In the genomic region with DNA sequence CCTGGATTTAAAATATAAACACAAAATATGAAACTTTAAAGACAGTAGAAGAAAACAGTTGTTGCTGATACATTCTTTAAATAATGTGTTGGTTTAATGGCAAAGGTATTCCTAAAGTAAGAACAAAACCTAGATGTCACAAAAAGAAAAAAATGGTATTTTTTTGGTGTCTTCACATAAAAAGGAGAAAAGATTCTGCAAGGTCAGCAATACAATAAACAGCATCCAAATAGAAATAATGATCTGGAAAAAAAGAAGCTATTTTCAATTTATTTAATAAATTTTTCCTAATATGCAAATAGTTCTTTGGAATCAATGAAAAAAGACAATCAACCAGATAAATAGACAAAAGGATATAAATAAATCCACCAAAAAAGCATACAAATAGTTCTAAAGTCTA, we compare ENCODE assay signal across 21 cellular contexts. TPM values are rescaled to one million over a fixed set of nuclear protein-coding genes. Genes with fewer than 3 reads are reported as not detected.
DNase-seq lines count a peak whose midpoint lies in the region; ATAC-seq, FAIRE-seq and TF ChIP-seq lines count a peak whose summit lies in the region.
"Had no signal": no experiment of that assay in that cellular context is flagged by ENCODE, and none has a peak within 500 bp of the region (broad histone marks: within the 10 kb centered on the region; RNA-seq: fewer than 3 reads in every experiment).

No MANE protein-coding gene starts in this region.

- no peak overlapping the region for H2BK5ac ChIP-seq in IMR-90 (ENCODE audit: low read depth, low read length, poor library complexity, severe bottlenecking)

- no peak overlapping the region for H3K4me3 ChIP-seq in A549
- no peak overlapping the region for H3K4me3 ChIP-seq in IMR-90 (ENCODE audit: insufficient read depth, low read depth, low read length)
- no peak overlapping the region for H3K4me3 ChIP-seq in SJCRH30
- H3K4me3 ChIP-seq: GM23248 had no signal

- H3K4me2 ChIP-seq in A549: no peak overlapping the region
- H3K4me2 ChIP-seq in IMR-90 (ENCODE audit: low read depth, low read length): no peak overlapping the region

- FAIRE-seq in A549 (lab: Jason Lieb, UNC): no peak
- peak; percentile 26 for FAIRE-seq in endometrium (lab: Jason Lieb, UNC)
- FAIRE-seq: G401.6, GM12892, GM19239 had no signal

- H4K91ac ChIP-seq in IMR-90 (ENCODE audit: insufficient read depth, low read depth, low read length): no peak overlapping the region

- H4K20me1 ChIP-seq in IMR-90 (ENCODE audit: insufficient read depth, low read length): no peaks in the 10 kb centered on the region

- in situ Hi-C loops in IMR-90 (cut with MboI; ENCODE audit: low sequenced_read_pairs): loop anchor here (10.0 kb wide), 1 partner anchor 204 kb away; no protein-coding TSS in a partner anchor

- no peak overlapping the region for H2AK9ac ChIP-seq in IMR-90 (replicated peaks; ENCODE audit: low read depth, low read length, poor library complexity)

- ATAC-seq in A549 (no peak), IMR-90 (ENCODE audit: low read depth) (no peak)

- H2BK120ac ChIP-seq in IMR-90 (ENCODE audit: low read depth, low read length): no peak overlapping the region

- no peak overlapping the region for H2AK5ac ChIP-seq in IMR-90 (ENCODE audit: low read depth, low read length)

- H4K8ac ChIP-seq in IMR-90 (ENCODE audit: low read depth in 2 of 2, low read length in 2 of 2): no peak overlapping the region

- no peak overlapping the region for H3K27ac ChIP-seq in A549
- H3K27ac ChIP-seq in IMR-90 (ENCODE audit: insufficient read depth, low read length): no peak overlapping the region
- H3K27ac ChIP-seq in SJCRH30: peak overlapping the region; percentile 87; the same call in 1 of the 2 replicates
- H3K27ac ChIP-seq: GM23248 had no signal

- TF ChIP-seq CTCF in A549 (IDR thresholded peaks at IDR 0.05): no peak
- TF ChIP-seq CTCF in IMR-90 (conservative IDR thresholded peaks at IDR 0.05; ENCODE audit: low read depth, low read length): no peak
- TF ChIP-seq CTCF in HFFc6 (IDR thresholded peaks at IDR 0.05): no peak

- no peak overlapping the region for H3K27ac Mint-ChIP-seq in HFFc6
- H3K27ac Mint-ChIP-seq: CD4-positive, alpha-beta memory T cell; H9 had no signal

- H3K14ac ChIP-seq in IMR-90 (replicated peaks; ENCODE audit: low read depth, low read length): no peak overlapping the region

- TF ChIP-seq RAD21 in A549 (conservative IDR thresholded peaks at IDR 0.05 in 1 of 2, IDR thresholded peaks at IDR 0.05 in 1 of 2): no peak
- TF ChIP-seq RAD21 in IMR-90 (IDR thresholded peaks at IDR 0.05; ENCODE audit: low read length): no peak

- no peak overlapping the region for H2BK20ac ChIP-seq in IMR-90 (ENCODE audit: low read depth, low read length)

- no peaks in the 10 kb centered on the region for H3K9me1 ChIP-seq in IMR-90 (ENCODE audit: insufficient read depth, low read length)

- H3K9me3 Mint-ChIP-seq in HFFc6: no peaks in the 10 kb centered on the region

- no peaks in the 10 kb centered on the region for H3K79me1 ChIP-seq in IMR-90 (ENCODE audit: low read depth in 1 of 2, low read length in 2 of 2)

- H2BK15ac ChIP-seq in IMR-90 (ENCODE audit: low read depth, low read length): no peak overlapping the region

- H3K4me1 ChIP-seq in A549: peaks cover 15% of the 10 kb centered on the region
- H3K4me1 ChIP-seq in IMR-90 (ENCODE audit: control insufficient read depth, insufficient read depth, low read length): no peaks in the 10 kb centered on the region
- peaks cover 16% of the 10 kb centered on the region for H3K4me1 ChIP-seq in SJCRH30

- no peak for TF ChIP-seq POLR2A in A549 (IDR thresholded peaks at IDR 0.05; ENCODE audit: low read length)
- TF ChIP-seq POLR2A in IMR-90 (IDR thresholded peaks at IDR 0.05; ENCODE audit: low read depth, low read length): no peak

- TF ChIP-seq EP300 in A549 (IDR thresholded peaks at IDR 0.05): no peak

- no peak overlapping the region for H3K56ac ChIP-seq in IMR-90 (ENCODE audit: extremely low read depth, insufficient read depth, low read length)

- POLR2A ChIA-PET in A549 (lab: Yijun Ruan, JAX) (no interaction called here), IMR-90 (lab: Charles Lee; ENCODE audit: unreplicated experiment) (no interaction called here)

- no peak overlapping the region for H2AFZ ChIP-seq in IMR-90 (replicated peaks; ENCODE audit: low read length, poor library complexity)
- H2AFZ ChIP-seq: GM23248 had no signal

- H3K23ac ChIP-seq in IMR-90 (ENCODE audit: low read depth, low read length): no peak overlapping the region

- DNase-seq in A549 (ENCODE audit: low read depth in 1 of 2, low spot score in 1 of 2) (no peak), IMR-90 (no peak), SJCRH30 (no peak), HFFc6 (no peak), kidney tubule cell (ENCODE audit: low spot score) (no peak), NCI-H1417 (lab: John Stamatoyannopoulos, UW) (no peak)
- DNase-seq: 8988T; C1 segment of cervical spinal cord; Calu3; CD4-positive, alpha-beta memory T cell; COR-L47; DMS153; DND-41; GM23248; H9 had no signal

- dilution Hi-C loops in IMR-90 (cut with HindIII; ENCODE audit: low sequenced_read_pairs, unreplicated experiment): no loop called here

- H3K27me3 Mint-ChIP-seq in HFFc6 (ENCODE audit: insufficient read depth): peaks cover 6% of the 10 kb centered on the region; the same call in 1 of the 2 replicates

- no peak overlapping the region for H4K5ac ChIP-seq in IMR-90 (ENCODE audit: low read depth, low read length)

- H3K36me3 ChIP-seq in IMR-90 (ENCODE audit: control insufficient read depth, insufficient read depth, low read length) (no peaks in the 10 kb centered on the region), SJCRH30 (no peaks in the 10 kb centered on the region)

- H3K27me3 ChIP-seq in IMR-90 (ENCODE audit: control insufficient read depth, insufficient read depth, low read length) (no peaks in the 10 kb centered on the region), SJCRH30 (no peaks in the 10 kb centered on the region)

- intact Hi-C loops in IMR-90 (cut with micrococcal nuclease): no loop called here

- no TSS peak for BruUV-seq in IMR-90 (replicated peaks; lab: Mats Ljungman, UMichigan)

- H3K4me1 Mint-ChIP-seq in HFFc6 (ENCODE audit: low read depth): peaks cover 20% of the 10 kb centered on the region

- H3K9me3 ChIP-seq in A549: 0 out of 3 replicates have a peak, but pooled peaks cover 3% of the 10 kb centered on the region
- H3K9me3 ChIP-seq in IMR-90 (ENCODE audit: control insufficient read depth, insufficient read depth, low read length): no peaks in the 10 kb centered on the region
- H3K9me3 ChIP-seq in SJCRH30 (replicated peaks): no peaks in the 10 kb centered on the region

- no peak overlapping the region for H3K4me3 Mint-ChIP-seq in HFFc6
- H3K4me3 Mint-ChIP-seq: CD4-positive, alpha-beta memory T cell; H9 had no signal

- no peak overlapping the region for H3K4ac ChIP-seq in IMR-90 (ENCODE audit: low read depth, low read length)

- no peak overlapping the region for H3K18ac ChIP-seq in IMR-90 (ENCODE audit: low read depth, low read length)

- no peak overlapping the region for H3K9ac ChIP-seq in IMR-90 (ENCODE audit: low read depth, low read length)
- H3K9ac ChIP-seq: GM23248 had no signal

- no peaks in the 10 kb centered on the region for H3K36me3 Mint-ChIP-seq in HFFc6 (ENCODE audit: low read depth)
- H3K36me3 Mint-ChIP-seq: CD4-positive, alpha-beta memory T cell had no signal

- CTCF ChIA-PET in A549 (lab: Yijun Ruan, JAX): interaction anchor here (0.7 to 3.8 kb wide), 9 partner anchors 25 to 1181 kb away, joined by 3 to 37 read pairs (median 3); no protein-coding TSS in a partner anchor
- CTCF ChIA-PET in IMR-90 (lab: Yijun Ruan, JAX): interaction anchor here (2.9 kb wide), 1 partner anchor 200 kb away, joined by 11 read pairs; no protein-coding TSS in a partner anchor

TF ChIP-seq in IMR-90, 13 proteins besides CTCF, POLR2A, EP300 and RAD21:
- no peak for TF ChIP-seq BHLHE40 (IDR thresholded peaks at IDR 0.05; ENCODE audit: low read depth, low read length)
- TF ChIP-seq MAFK (IDR thresholded peaks at IDR 0.05; ENCODE audit: low read depth, low read length): peak; percentile 96

RNA-seq across cellular contexts. Expression of a gene that starts 6.5 kb away (rescaled TPM):
- polyA plus RNA-seq in A549 (2011; rRNA removed) (0.01 TPM in 1 of 2 replicates, not detected in the other), A549 (2017; fragmentation: RNase III; extraction: RNeasy Plus Mini Kit Qiagen cat#74134 plus additional on column Dnase treatment) (not detected in 3 replicates), IMR-90 (2012; rRNA removed) (not detected in 2 replicates)
- not detected in 2 replicates for polyA plus RNA-seq in A549 (2012; cell fraction: cytosol; rRNA removed)
- polyA plus RNA-seq in A549 (2012; cell fraction: nucleus; rRNA removed): not detected in 2 replicates
- polyA minus RNA-seq in A549 (2011; rRNA and poly(A)+ RNA removed): not detected in 2 replicates
- not detected in 2 replicates for total RNA-seq in IMR-90 (2012; rRNA removed)
- polyA plus RNA-seq in IMR-90 (2012; cell fraction: cytosol; rRNA removed): not detected in 2 replicates
- not detected in 2 replicates for polyA plus RNA-seq in IMR-90 (2012; cell fraction: nucleus; rRNA removed; ENCODE audit: low replicate concordance)
- total RNA-seq in SJCRH30 (2014; rRNA removed; shearing (Covaris generic)): not detected in 2 replicates
- total RNA-seq in HFFc6 (2021; fragmentation: NEBNext Ultra II Directional; extraction: Animal tissue kit (Norgen Biotek cat#: 25700)): not detected
- total RNA-seq: A673; CD4-positive, alpha-beta memory T cell; GM23248; H9 had no signal
- polyA plus RNA-seq: BJ; CD4-positive, alpha-beta memory T cell; GM23248 had no signal
